In the genomic region with DNA sequence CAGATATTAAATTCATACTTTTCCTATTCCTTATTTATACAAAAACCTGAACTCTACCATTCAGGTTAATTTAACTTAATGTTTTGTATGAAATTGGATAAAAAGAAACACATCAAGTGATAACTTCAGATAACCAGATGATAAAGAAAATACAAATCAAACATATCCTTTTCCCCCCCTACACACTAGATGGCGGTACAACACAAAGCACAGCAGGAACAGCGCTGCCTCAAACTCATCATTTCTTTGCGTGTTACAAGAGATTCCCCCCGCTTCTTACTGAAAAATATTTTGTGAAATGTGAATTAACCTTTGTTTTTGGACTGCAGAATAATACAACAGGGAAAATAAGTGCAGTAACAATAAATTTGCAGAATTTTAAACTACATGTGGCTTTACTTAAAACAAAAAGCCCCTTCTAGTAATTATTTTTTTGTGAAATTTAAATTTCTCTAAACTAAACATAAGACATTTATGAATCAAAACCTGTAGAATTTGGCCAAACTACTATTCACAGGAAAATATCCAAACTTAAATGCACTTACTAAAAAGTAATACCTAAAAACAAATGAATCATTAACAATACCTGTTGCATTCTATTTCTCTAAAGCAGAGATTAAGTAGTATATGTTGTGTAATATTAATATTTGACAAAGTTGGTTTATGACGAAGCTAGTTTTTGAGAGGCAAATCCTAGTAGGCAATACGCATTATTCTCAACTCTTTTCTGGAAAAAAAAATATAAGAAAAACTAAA, we compare ENCODE assay signal across 8 cellular contexts.
DNase-seq lines count a peak whose midpoint lies in the region; ATAC-seq and TF ChIP-seq lines count a peak whose summit lies in the region.

No MANE protein-coding gene starts in this region.

- DNase-seq in AG04449 (ENCODE audit: low read depth, low spot score) = peak; percentile 26
- peak; percentile 54 to 75 for DNase-seq in NCI-H446 (lab: John Stamatoyannopoulos, UW)
- DNase-seq in activated CD4-positive, alpha-beta T cell treated with anti-CD3 and anti-CD28 coated beads, Interleukin-2, amount 50 U/mL, for 4 hours = peak; percentile 11 to 27
- DNase-seq in fibroblast of gingiva (ENCODE audit: low read depth) = peak; percentile 59
- DNase-seq in neural progenitor cell (ENCODE audit: low spot score) = peak; percentile 72

- POLR2A ChIA-PET in AG04449 (lab: Yijun Ruan, JAX) = no interaction called here

- no peaks in the 10 kb centered on the region for H3K9me3 Mint-ChIP-seq in neural progenitor cell
- no peaks in the 10 kb centered on the region for H3K9me3 Mint-ChIP-seq in activated T-helper 17 cell treated with anti-CD3 and anti-CD28 coated beads, Interleukin-2, amount 50 U/mL, for 72 hours

- no peaks in the 10 kb centered on the region for H3K36me3 ChIP-seq in neural progenitor cell

- no peak overlapping the region for H3K4me3 Mint-ChIP-seq in neural progenitor cell
- H3K4me3 Mint-ChIP-seq in activated T-helper 17 cell treated with anti-CD3 and anti-CD28 coated beads, Interleukin-2, amount 50 U/mL, for 72 hours = no peak overlapping the region

- no peak overlapping the region for H3K4me2 ChIP-seq in neural progenitor cell

- TF ChIP-seq CTCF in AG04449 (IDR thresholded peaks at IDR 0.05; ENCODE audit: insufficient read depth, low read length, missing control alignments) (peak; percentile 66), GM12872 (IDR thresholded peaks at IDR 0.05; ENCODE audit: insufficient read depth, low read depth, low read length) (peak; percentile 76), neural progenitor cell (IDR thresholded peaks at IDR 0.05) (peak; percentile 98)

- no peaks in the 10 kb centered on the region for H3K79me2 ChIP-seq in neural progenitor cell (ENCODE audit: low read depth)

- H3K27ac Mint-ChIP-seq in neural progenitor cell = no peak overlapping the region
- H3K27ac Mint-ChIP-seq in activated T-helper 17 cell treated with anti-CD3 and anti-CD28 coated beads, Interleukin-2, amount 50 U/mL, for 72 hours = no peak overlapping the region

- H4K20me1 ChIP-seq in neural progenitor cell (ENCODE audit: low read depth) = no peaks in the 10 kb centered on the region

- H3K27me3 Mint-ChIP-seq in neural progenitor cell (ENCODE audit: insufficient read depth, low read depth) = no peaks in the 10 kb centered on the region
- peaks cover 3% of the 10 kb centered on the region for H3K27me3 Mint-ChIP-seq in activated T-helper 17 cell treated with anti-CD3 and anti-CD28 coated beads, Interleukin-2, amount 50 U/mL, for 72 hours

- ATAC-seq in HG03103 (IDR thresholded peaks at IDR 0.05; ENCODE audit: low read depth, unreplicated experiment) = peak; percentile 77
- ATAC-seq in activated T-helper 17 cell treated with anti-CD3 and anti-CD28 coated beads, Interleukin-2, amount 50 U/mL, for 72 hours (replicated peaks) = no peak

- H3K4me1 ChIP-seq in neural progenitor cell = no peaks in the 10 kb centered on the region

- H2AFZ ChIP-seq in neural progenitor cell (replicated peaks) = no peak overlapping the region

- H3K4me3 ChIP-seq in AG04449 (ENCODE audit: low read depth, low read length) = no peak overlapping the region
- H3K4me3 ChIP-seq in neural progenitor cell = no peak overlapping the region

- no peak overlapping the region for H3K27ac ChIP-seq in neural progenitor cell

- H3K4me1 Mint-ChIP-seq in neural progenitor cell = no peaks in the 10 kb centered on the region
- no peaks in the 10 kb centered on the region for H3K4me1 Mint-ChIP-seq in activated T-helper 17 cell treated with anti-CD3 and anti-CD28 coated beads, Interleukin-2, amount 50 U/mL, for 72 hours

- H3K9me3 ChIP-seq in neural progenitor cell (ENCODE audit: low read depth) = no peaks in the 10 kb centered on the region

- CTCF ChIA-PET in AG04449 (lab: Yijun Ruan, JAX) = interaction anchor here (0.6 to 2.7 kb wide), 19 partner anchors 9 to 249 kb away, joined by 3 to 136 read pairs (median 3); no protein-coding TSS in a partner anchor

- peaks cover 16% of the 10 kb centered on the region for H3K36me3 Mint-ChIP-seq in neural progenitor cell
- H3K36me3 Mint-ChIP-seq in activated T-helper 17 cell treated with anti-CD3 and anti-CD28 coated beads, Interleukin-2, amount 50 U/mL, for 72 hours (ENCODE audit: low read depth) = no peaks in the 10 kb centered on the region

- H3K9ac ChIP-seq in neural progenitor cell = no peak overlapping the region

- no peaks in the 10 kb centered on the region for H3F3A ChIP-seq in neural progenitor cell (ENCODE audit: low read depth)

- H3K27me3 ChIP-seq in neural progenitor cell = no peaks in the 10 kb centered on the region

Comparison
In these comparisons a context has a peak if more than half of its experiments do, and no peak if none do; other contexts are left out.
1. DNase-seq: peak in every context shown above with its lines; median percentile 72 in neural progenitor cell; 64 in NCI-H446; 59 in fibroblast of gingiva; 26 in AG04449; 19 in activated CD4-positive, alpha-beta T cell treated with anti-CD3 and anti-CD28 coated beads, Interleukin-2, amount 50 U/mL, for 4 hours.